1 cellular context compared by ENCODE assay signal in genomic region chr19:1481224-1481892, GRCh38.
TF ChIP-seq lines count a peak whose summit lies in the region.

No MANE protein-coding gene starts in this region.

TF ChIP-seq in HepG2, 621 proteins besides CTCF, POLR2A, EP300 and RAD21 (continued from another document):
- no peak for TF ChIP-seq MLXIP (CRISPR knock-in tag; IDR thresholded peaks at IDR 0.05; ENCODE audit: borderline replicate concordance)
- no peak for TF ChIP-seq FUBP1 (CRISPR knock-in tag; IDR thresholded peaks at IDR 0.05; ENCODE audit: borderline replicate concordance)
- no peak for TF ChIP-seq ZNF350 (CRISPR knock-in tag; IDR thresholded peaks at IDR 0.05; ENCODE audit: borderline replicate concordance, low read depth)
- TF ChIP-seq HMGA1 (CRISPR knock-in tag; conservative IDR thresholded peaks at IDR 0.05) = no peak
- no peak for TF ChIP-seq HMGXB4 (CRISPR knock-in tag; IDR thresholded peaks at IDR 0.05; ENCODE audit: borderline replicate concordance in 1 of 2, low read depth in 1 of 2)
